Comparison of ENCODE assay signal across 10 cellular contexts in the genomic region with DNA sequence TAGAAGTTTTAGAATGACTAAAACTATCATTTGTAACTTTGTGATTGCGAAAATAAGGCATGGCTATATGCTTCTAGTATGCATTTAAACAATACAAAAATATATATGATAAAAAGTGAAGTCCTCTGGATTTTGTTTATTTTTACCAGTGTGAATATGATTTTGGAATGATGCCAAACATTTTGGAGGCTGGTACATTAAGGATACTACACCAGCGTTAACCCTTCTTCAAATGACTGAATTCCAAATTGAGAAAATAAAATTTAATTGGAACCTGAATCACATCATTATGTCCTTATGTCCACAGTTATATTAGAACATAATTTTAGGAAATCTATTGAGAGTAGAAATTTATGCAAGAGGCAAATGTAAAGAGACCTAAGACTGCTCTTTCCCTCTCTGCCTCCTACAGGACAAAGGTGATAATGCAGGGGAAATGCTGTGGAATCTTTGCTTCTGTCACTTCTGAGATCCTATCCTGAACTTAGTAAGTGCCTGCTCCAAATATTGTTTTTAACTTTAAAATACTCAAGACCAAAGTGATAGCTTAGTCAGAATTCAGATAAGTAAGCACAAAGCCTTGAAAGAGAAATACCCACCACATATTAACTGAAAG.
DNase-seq lines count a peak whose midpoint lies in the region; ATAC-seq, FAIRE-seq and TF ChIP-seq lines count a peak whose summit lies in the region.
"Had no signal": no experiment of that assay in that cellular context is flagged by ENCODE, and none has a peak within 500 bp of the region (broad histone marks: within the 10 kb centered on the region; RNA-seq: fewer than 3 reads in every experiment).

No MANE protein-coding gene starts in this region.

- ATAC-seq in stimulated activated naive CD8-positive, alpha-beta T cell treated with anti-CD3 and anti-CD28 coated beads, Interleukin-15, Interleukin-2, amounts not matched to agents 100 U/mL and 50 U/mL, for 24 hours, result no peak
- no peak for ATAC-seq in stimulated activated naive CD8-positive, alpha-beta T cell treated with anti-CD3 and anti-CD28 coated beads, Interleukin-15, amount 100 ng/mL, for 72 hours
- ATAC-seq in esophagus mucosa (no peak), HG03442 (IDR thresholded peaks at IDR 0.05; ENCODE audit: unreplicated experiment) (no peak)

- no TSS peak for BruUV-seq in endothelial cell of umbilical vein (replicated peaks; lab: Mats Ljungman, UMichigan)

- H3K36me3 ChIP-seq in OCI-LY1 (ENCODE audit: insufficient read depth, low read length) (no peaks in the 10 kb centered on the region), endothelial cell of umbilical vein (ENCODE audit: control insufficient read depth in 2 of 2, extremely low read depth in 1 of 2, insufficient read depth in 2 of 2, low read length in 2 of 2) (no peaks in the 10 kb centered on the region), neuronal stem cell (replicated peaks in 1 of 2; ENCODE audit: control insufficient read depth in 2 of 2, insufficient read depth in 2 of 2, low read length in 2 of 2) (no peaks in the 10 kb centered on the region)

- no peak overlapping the region for H3K23ac ChIP-seq in neuronal stem cell (ENCODE audit: low read depth, low read length, poor library complexity)

- H3K27ac ChIP-seq in OCI-LY1 (ENCODE audit: low read depth, low read length, poor library complexity, severe bottlenecking) (no peak overlapping the region), endothelial cell of umbilical vein (ENCODE audit: insufficient read depth, low read depth, low read length) (no peak overlapping the region), neuronal stem cell (replicated peaks; ENCODE audit: low read length) (no peak overlapping the region)

- H3K27me3 ChIP-seq in OCI-LY1 (ENCODE audit: insufficient read depth, low read length) (no peaks in the 10 kb centered on the region), endothelial cell of umbilical vein (ENCODE audit: control insufficient read depth in 2 of 2, insufficient read depth in 2 of 2, low read length in 2 of 2) (no peaks in the 10 kb centered on the region), neuronal stem cell (ENCODE audit: control insufficient read depth in 3 of 3, insufficient read depth in 3 of 3, low read depth in 1 of 3, low read length in 3 of 3) (no peaks in the 10 kb centered on the region)

- TF ChIP-seq CTCF in OCI-LY1 (IDR thresholded peaks at IDR 0.05; ENCODE audit: low read length), result peak; percentile 63
- TF ChIP-seq CTCF in endothelial cell of umbilical vein (IDR thresholded peaks at IDR 0.05; ENCODE audit: extremely low read depth in 1 of 2, insufficient read depth in 1 of 2, low read depth in 1 of 2, low read length in 2 of 2), result peak; percentile 36 to 41

- dilution Hi-C loops in endothelial cell of umbilical vein (cut with MboI; ENCODE audit: extremely low pct_ligation_motif_present, low sequenced_read_pairs), result no loop called here

- H3K14ac ChIP-seq in neuronal stem cell (ENCODE audit: low read length), result no peak overlapping the region

- H3K18ac ChIP-seq in neuronal stem cell (ENCODE audit: low read length), result no peak overlapping the region

- H3K9me3 Mint-ChIP-seq in stimulated activated naive CD8-positive, alpha-beta T cell treated with anti-CD3 and anti-CD28 coated beads, Interleukin-15, amount 100 ng/mL, for 72 hours, result no peaks in the 10 kb centered on the region
- H3K9me3 Mint-ChIP-seq in activated T-helper 1 cell treated with anti-CD3 and anti-CD28 coated beads, Interleukin-12 subunit alpha, Interleukin-12 subunit beta, Interleukin-2, Interleukin-4 antibody, amounts not matched to agents 30 ng/mL and 10 ng/mL and 1 ng/mL, durations not matched to agents 14 hours and 24 hours and 36 hours, result no peaks in the 10 kb centered on the region

- DNase-seq in stimulated activated naive CD8-positive, alpha-beta T cell treated with anti-CD3 and anti-CD28 coated beads, Interleukin-15, Interleukin-2, amounts not matched to agents 100 U/mL and 50 U/mL, for 24 hours, result peak; percentile 5
- DNase-seq in stimulated activated naive CD8-positive, alpha-beta T cell treated with anti-CD3 and anti-CD28 coated beads, Interleukin-15, amount 100 ng/mL, for 72 hours, result no peak
- peak; percentile 20 for DNase-seq in endothelial cell of umbilical vein (ENCODE audit: low read depth, low spot score)
- no peak for DNase-seq in neuronal stem cell (ENCODE audit: low spot score)
- DNase-seq in activated T-helper 1 cell treated with anti-CD3 and anti-CD28 coated beads, Interleukin-12 subunit alpha, Interleukin-12 subunit beta, Interleukin-2, Interleukin-4 antibody, amounts not matched to agents 30 ng/mL and 10 ng/mL and 1 ng/mL, durations not matched to agents 14 hours and 24 hours and 36 hours (ENCODE audit: low spot score), result no peak
- DNase-seq: activated effector memory CD4-positive, alpha-beta T cell treated with Interleukin-2 at 50 U/mL for 16 hours; Calu3 had no signal

- peaks cover 2% of the 10 kb centered on the region for H3K9me1 ChIP-seq in endothelial cell of umbilical vein (replicated peaks; ENCODE audit: control insufficient read depth, extremely low read depth, insufficient read depth, low read length)

- no peaks in the 10 kb centered on the region for H3K9me2 ChIP-seq in OCI-LY1 (ENCODE audit: low read depth, low read length)

- no peaks in the 10 kb centered on the region for H4K20me1 ChIP-seq in OCI-LY1 (ENCODE audit: insufficient read depth, low read length)
- H4K20me1 ChIP-seq in endothelial cell of umbilical vein (replicated peaks; ENCODE audit: control insufficient read depth, extremely low read depth, insufficient read depth, low read length), result no peaks in the 10 kb centered on the region

- CTCF ChIA-PET in endothelial cell of umbilical vein (lab: Charles Lee), result interaction anchor here (0.6 kb wide), 1 partner anchor 13 kb away, joined by 3 read pairs; no protein-coding TSS in a partner anchor

- H3K27me3 Mint-ChIP-seq in stimulated activated naive CD8-positive, alpha-beta T cell treated with anti-CD3 and anti-CD28 coated beads, Interleukin-15, amount 100 ng/mL, for 72 hours, result no peaks in the 10 kb centered on the region
- H3K27me3 Mint-ChIP-seq in activated T-helper 1 cell treated with anti-CD3 and anti-CD28 coated beads, Interleukin-12 subunit alpha, Interleukin-12 subunit beta, Interleukin-2, Interleukin-4 antibody, amounts not matched to agents 30 ng/mL and 10 ng/mL and 1 ng/mL, durations not matched to agents 14 hours and 24 hours and 36 hours (ENCODE audit: insufficient read depth), result peaks cover 1% of the 10 kb centered on the region

- no peaks in the 10 kb centered on the region for H3K4me1 ChIP-seq in OCI-LY1 (ENCODE audit: insufficient read depth, low read length, severe bottlenecking)
- no peaks in the 10 kb centered on the region for H3K4me1 ChIP-seq in endothelial cell of umbilical vein (ENCODE audit: control insufficient read depth, extremely low read depth, insufficient read depth, low read length)
- H3K4me1 ChIP-seq in neuronal stem cell (ENCODE audit: control insufficient read depth in 2 of 2, insufficient read depth in 1 of 2, low read depth in 1 of 2, low read length in 2 of 2), result no peaks in the 10 kb centered on the region

- no peak overlapping the region for H3K27ac Mint-ChIP-seq in stimulated activated naive CD8-positive, alpha-beta T cell treated with anti-CD3 and anti-CD28 coated beads, Interleukin-15, amount 100 ng/mL, for 72 hours
- H3K27ac Mint-ChIP-seq in activated T-helper 1 cell treated with anti-CD3 and anti-CD28 coated beads, Interleukin-12 subunit alpha, Interleukin-12 subunit beta, Interleukin-2, Interleukin-4 antibody, amounts not matched to agents 30 ng/mL and 10 ng/mL and 1 ng/mL, durations not matched to agents 14 hours and 24 hours and 36 hours, result no peak overlapping the region

- intact Hi-C loops in endothelial cell of umbilical vein (cut with micrococcal nuclease), result loop anchor here (1.0 kb wide), 1 partner anchor 128 kb away; no protein-coding TSS in a partner anchor
- intact Hi-C loops in activated T-helper 1 cell treated with anti-CD3 and anti-CD28 coated beads, Interleukin-12 subunit alpha, Interleukin-12 subunit beta, Interleukin-2, Interleukin-4 antibody, amounts not matched to agents 30 ng/mL and 10 ng/mL and 1 ng/mL, durations not matched to agents 14 hours and 24 hours and 36 hours (cut with micrococcal nuclease), result loop anchor here (1.0 kb wide), 1 partner anchor 128 kb away; no protein-coding TSS in a partner anchor

- no peak overlapping the region for H2BK5ac ChIP-seq in neuronal stem cell (ENCODE audit: low read length)

- H3K4me3 Mint-ChIP-seq in stimulated activated naive CD8-positive, alpha-beta T cell treated with anti-CD3 and anti-CD28 coated beads, Interleukin-15, amount 100 ng/mL, for 72 hours, result no peak overlapping the region
- no peak overlapping the region for H3K4me3 Mint-ChIP-seq in activated T-helper 1 cell treated with anti-CD3 and anti-CD28 coated beads, Interleukin-12 subunit alpha, Interleukin-12 subunit beta, Interleukin-2, Interleukin-4 antibody, amounts not matched to agents 30 ng/mL and 10 ng/mL and 1 ng/mL, durations not matched to agents 14 hours and 24 hours and 36 hours

- no peak for TF ChIP-seq POLR2A in endothelial cell of umbilical vein (IDR thresholded peaks at IDR 0.05; ENCODE audit: low read depth, low read length)

- H3K9me3 ChIP-seq in OCI-LY1 (ENCODE audit: low read length) (no peaks in the 10 kb centered on the region), endothelial cell of umbilical vein (replicated peaks; ENCODE audit: control insufficient read depth, insufficient read depth, low read length) (no peaks in the 10 kb centered on the region), neuronal stem cell (replicated peaks in 1 of 2; ENCODE audit: control insufficient read depth in 2 of 2, insufficient read depth in 1 of 2, low read depth in 1 of 2, low read length in 2 of 2) (no peaks in the 10 kb centered on the region)

- H2AFZ ChIP-seq in OCI-LY1 (ENCODE audit: low read length), result no peak overlapping the region
- H2AFZ ChIP-seq in endothelial cell of umbilical vein (ENCODE audit: low read depth, low read length), result no peak overlapping the region
- H2AFZ ChIP-seq in neuronal stem cell (ENCODE audit: low read length), result no peak overlapping the region

- no peak overlapping the region for H3K4me3 ChIP-seq in OCI-LY1 (ENCODE audit: low read depth, low read length, poor library complexity, severe bottlenecking)
- H3K4me3 ChIP-seq in endothelial cell of umbilical vein (replicated peaks in 1 of 3; ENCODE audit: insufficient read depth in 1 of 3, low read depth in 1 of 3, low read length in 3 of 3), result no peak overlapping the region
- H3K4me3 ChIP-seq in neuronal stem cell (ENCODE audit: low read length in 2 of 2), result no peak overlapping the region

- no peaks in the 10 kb centered on the region for H3K79me1 ChIP-seq in neuronal stem cell (ENCODE audit: low read depth, low read length)

- H3K36me3 Mint-ChIP-seq in activated T-helper 1 cell treated with anti-CD3 and anti-CD28 coated beads, Interleukin-12 subunit alpha, Interleukin-12 subunit beta, Interleukin-2, Interleukin-4 antibody, amounts not matched to agents 30 ng/mL and 10 ng/mL and 1 ng/mL, durations not matched to agents 14 hours and 24 hours and 36 hours (ENCODE audit: low read depth), result no peaks in the 10 kb centered on the region

- H2BK12ac ChIP-seq in neuronal stem cell (ENCODE audit: low read length), result no peak overlapping the region

- no peaks in the 10 kb centered on the region for H3K4me1 Mint-ChIP-seq in stimulated activated naive CD8-positive, alpha-beta T cell treated with anti-CD3 and anti-CD28 coated beads, Interleukin-15, amount 100 ng/mL, for 72 hours
- no peaks in the 10 kb centered on the region for H3K4me1 Mint-ChIP-seq in activated T-helper 1 cell treated with anti-CD3 and anti-CD28 coated beads, Interleukin-12 subunit alpha, Interleukin-12 subunit beta, Interleukin-2, Interleukin-4 antibody, amounts not matched to agents 30 ng/mL and 10 ng/mL and 1 ng/mL, durations not matched to agents 14 hours and 24 hours and 36 hours (ENCODE audit: low read depth)

- H2AK5ac ChIP-seq in neuronal stem cell (ENCODE audit: low read depth, low read length), result no peak overlapping the region

- H3K4me2 ChIP-seq in OCI-LY1 (ENCODE audit: low read length), result no peak overlapping the region
- H3K4me2 ChIP-seq in endothelial cell of umbilical vein (ENCODE audit: insufficient read depth, low read length), result no peak overlapping the region
- H3K4me2 ChIP-seq in neuronal stem cell (ENCODE audit: insufficient read depth, low read length, poor library complexity, severe bottlenecking), result no peak overlapping the region

- no peak overlapping the region for H4K8ac ChIP-seq in neuronal stem cell (ENCODE audit: low read depth, low read length)

- H3K79me2 ChIP-seq in OCI-LY1 (ENCODE audit: insufficient read depth, low read length), result no peaks in the 10 kb centered on the region
- H3K79me2 ChIP-seq in endothelial cell of umbilical vein (ENCODE audit: control insufficient read depth, insufficient read depth, low read length), result no peaks in the 10 kb centered on the region

- H3F3A ChIP-seq in OCI-LY1 (ENCODE audit: insufficient read depth, low read length), result no peaks in the 10 kb centered on the region

- H3K9ac ChIP-seq in OCI-LY1 (ENCODE audit: low read length), result no peak overlapping the region
- H3K9ac ChIP-seq in endothelial cell of umbilical vein (replicated peaks; ENCODE audit: extremely low read depth, insufficient read depth, low read length), result no peak overlapping the region
- no peak overlapping the region for H3K9ac ChIP-seq in neuronal stem cell (ENCODE audit: low read depth, low read length, poor library complexity)

- H3K4ac ChIP-seq in neuronal stem cell (ENCODE audit: low read length), result no peak overlapping the region

- H4K91ac ChIP-seq in neuronal stem cell (ENCODE audit: low read depth, low read length, poor library complexity), result no peak overlapping the region

- no peak overlapping the region for H2BK120ac ChIP-seq in neuronal stem cell (ENCODE audit: low read depth, low read length)

- POLR2A ChIA-PET in endothelial cell of umbilical vein (lab: Charles Lee), result no interaction called here

- H2BK15ac ChIP-seq in neuronal stem cell (ENCODE audit: low read length), result no peak overlapping the region

- WGBS in neuronal stem cell (ENCODE audit: extremely low coverage in 2 of 2, insufficient read length in 2 of 2, insufficient replicate concordance in 1 of 2), 2 donors, result no CpG with 5 or more reads among the region's 2 CpGs

- FAIRE-seq in endothelial cell of umbilical vein (lab: Jason Lieb, UNC), result peak; percentile 46

Comparison
In these comparisons a context has a peak if more than half of its experiments do, and no peak if none do; other contexts are left out.
1. DNase-seq: peak in stimulated activated naive CD8-positive, alpha-beta T cell treated with anti-CD3 and anti-CD28 coated beads, Interleukin-15, Interleukin-2, amounts not matched to agents 100 U/mL and 50 U/mL, for 24 hours (single experiment) and endothelial cell of umbilical vein (single experiment); none in stimulated activated naive CD8-positive, alpha-beta T cell treated with anti-CD3 and anti-CD28 coated beads, Interleukin-15, amount 100 ng/mL, for 72 hours (0 of 2), neuronal stem cell (single experiment) and activated T-helper 1 cell treated with anti-CD3 and anti-CD28 coated beads, Interleukin-12 subunit alpha, Interleukin-12 subunit beta, Interleukin-2, Interleukin-4 antibody, amounts not matched to agents 30 ng/mL and 10 ng/mL and 1 ng/mL, durations not matched to agents 14 hours and 24 hours and 36 hours (single experiment).